8 cellular contexts compared by ENCODE assay signal in genomic region chr2:69798909-69799526, GRCh38. TPM values are rescaled to one million over a fixed set of nuclear protein-coding genes. Genes with fewer than 3 reads are reported as not detected.
DNase-seq lines count a peak whose midpoint lies in the region; ATAC-seq and TF ChIP-seq lines count a peak whose summit lies in the region.

No MANE protein-coding gene starts in this region.

- TF ChIP-seq CTCF in neural progenitor cell (IDR thresholded peaks at IDR 0.05) = no peak

- H3K27me3 Mint-ChIP-seq in neural progenitor cell (ENCODE audit: insufficient read depth, low read depth) = peaks cover 8% of the 10 kb centered on the region

- no peaks in the 10 kb centered on the region for H3K36me3 Mint-ChIP-seq in neural progenitor cell

- H3F3A ChIP-seq in neural progenitor cell (ENCODE audit: low read depth) = peaks cover 5% of the 10 kb centered on the region

- H2AFZ ChIP-seq in neural progenitor cell (replicated peaks) = no peak overlapping the region

- peak; percentile 14 for DNase-seq in LoVo (ENCODE audit: low spot score)
- DNase-seq in neural progenitor cell (ENCODE audit: low spot score) = peak; percentile 29
- DNase-seq in T1000 (lab: John Stamatoyannopoulos, UW) = no peak
- no peak for DNase-seq in cerebellum (ENCODE audit: low spot score)

- peak overlapping the region; percentile 96 for H3K27ac Mint-ChIP-seq in neural progenitor cell

- H3K36me3 ChIP-seq in endocrine pancreas (ENCODE audit: control insufficient read depth, insufficient read depth, low read length) (no peaks in the 10 kb centered on the region), neural progenitor cell (no peaks in the 10 kb centered on the region)

- peak overlapping the region; percentile 10 for H3K9ac ChIP-seq in endocrine pancreas (ENCODE audit: control insufficient read depth, insufficient read depth, low read length)
- H3K9ac ChIP-seq in neural progenitor cell = no peak overlapping the region

- H3K4me2 ChIP-seq in neural progenitor cell = peak overlapping the region; percentile 6

- H4K20me1 ChIP-seq in neural progenitor cell (ENCODE audit: low read depth) = no peaks in the 10 kb centered on the region

- no peak overlapping the region for H3K27ac ChIP-seq in neural progenitor cell

- H3K4me1 ChIP-seq in endocrine pancreas (ENCODE audit: control insufficient read depth, insufficient read depth, low read length) (no peaks in the 10 kb centered on the region), neural progenitor cell (peaks cover 33% of the 10 kb centered on the region)

- H3K27me3 ChIP-seq in endocrine pancreas (ENCODE audit: control insufficient read depth, insufficient read depth, low read length) (no peaks in the 10 kb centered on the region), neural progenitor cell (no peaks in the 10 kb centered on the region)

- no peaks in the 10 kb centered on the region for H3K9me3 Mint-ChIP-seq in neural progenitor cell

- peak overlapping the region; percentile 72 for H3K4me3 Mint-ChIP-seq in neural progenitor cell

- peaks cover 47% of the 10 kb centered on the region for H3K4me1 Mint-ChIP-seq in neural progenitor cell

- peak overlapping the region; percentile 69 for H3K4me3 ChIP-seq in endocrine pancreas (ENCODE audit: control insufficient read depth, insufficient read depth, low read length)
- no peak overlapping the region for H3K4me3 ChIP-seq in neural progenitor cell

- no peaks in the 10 kb centered on the region for H3K79me2 ChIP-seq in neural progenitor cell (ENCODE audit: low read depth)

- no peaks in the 10 kb centered on the region for H3K9me3 ChIP-seq in endocrine pancreas (ENCODE audit: control insufficient read depth, low read length)
- H3K9me3 ChIP-seq in neural progenitor cell (ENCODE audit: low read depth) = no peaks in the 10 kb centered on the region

- ATAC-seq in GM19324 (IDR thresholded peaks at IDR 0.05; ENCODE audit: low FRiP score, unreplicated experiment) = peak; percentile 44
- ATAC-seq in GM18873 (IDR thresholded peaks at IDR 0.05; ENCODE audit: low FRiP score, unreplicated experiment) = no peak
- no peak for ATAC-seq in HG03139 (IDR thresholded peaks at IDR 0.05; ENCODE audit: unreplicated experiment)

RNA-seq across cellular contexts. Expression of gene GMCL1, which starts 30.4 kb away (rescaled TPM):
- 16.2 and 23.1 TPM in 2 replicates for total RNA-seq in neural progenitor cell (ENCODE audit: low replicate concordance)
- 16.2 TPM for total RNA-seq in cerebellum

RNA-seq across cellular contexts. Expression of gene ANXA4, which starts 57.1 kb away (rescaled TPM):
- total RNA-seq in neural progenitor cell (ENCODE audit: low replicate concordance) (4.7 and 7.0 TPM in 2 replicates), cerebellum (6.0 TPM)

Comparison
In these comparisons a context has a peak if more than half of its experiments do, and no peak if none do; other contexts are left out.
1. DNase-seq: peak in LoVo (single experiment) and neural progenitor cell (single experiment); none in T1000 (single experiment) and cerebellum (single experiment).